12 cellular contexts compared by ENCODE assay signal in genomic region chr14:76951149-76951548, GRCh38.
DNase-seq lines count a peak whose midpoint lies in the region; ATAC-seq and TF ChIP-seq lines count a peak whose summit lies in the region.
"Had no signal": no experiment of that assay in that cellular context is flagged by ENCODE, and none has a peak within 500 bp of the region (broad histone marks: within the 10 kb centered on the region; RNA-seq: fewer than 3 reads in every experiment).

No MANE protein-coding gene starts in this region.

- peaks cover 49% of the 10 kb centered on the region for H3K4me1 Mint-ChIP-seq in activated T-cell treated with anti-CD3 and anti-CD28 coated beads, Interleukin-2, amount 50 U/mL, for 4 hours (ENCODE audit: low read depth)
- peaks cover 64% of the 10 kb centered on the region for H3K4me1 Mint-ChIP-seq in activated T-cell treated with anti-CD3 and anti-CD28 coated beads, Interleukin-2, amount 50 U/mL, for 24 hours (ENCODE audit: low read depth)
- H3K4me1 Mint-ChIP-seq in brain (peaks cover 86% of the 10 kb centered on the region), mesothelial cell of epicardium (peaks cover 78% of the 10 kb centered on the region)

- DNase-seq in activated T-cell treated with anti-CD3 and anti-CD28 coated beads, Interleukin-2, amount 50 U/mL, for 4 hours: no peak
- DNase-seq in activated T-cell treated with anti-CD3 and anti-CD28 coated beads, Interleukin-2, amount 50 U/mL, for 24 hours: no peak
- no peak for DNase-seq in mesothelial cell of epicardium (ENCODE audit: low spot score in 2 of 2, unreplicated experiment in 2 of 2)
- DNase-seq in thyroid gland: no peak
- no peak for DNase-seq in cerebellum (ENCODE audit: low spot score)
- no peak for DNase-seq in NCI-H526 (lab: John Stamatoyannopoulos, UW)
- no peak for DNase-seq in NCI-H1092 treated with DMSO at 0.1 percent for 48 hours (lab: John Stamatoyannopoulos, UW)
- DNase-seq: activated CD8-positive, alpha-beta memory T cell treated with anti-CD3 and anti-CD28 coated beads for 24 hours; mammary epithelial cell; retina had no signal

- H3K27me3 Mint-ChIP-seq in activated T-cell treated with anti-CD3 and anti-CD28 coated beads, Interleukin-2, amount 50 U/mL, for 4 hours (ENCODE audit: low read depth): no peaks in the 10 kb centered on the region
- no peaks in the 10 kb centered on the region for H3K27me3 Mint-ChIP-seq in activated T-cell treated with anti-CD3 and anti-CD28 coated beads, Interleukin-2, amount 50 U/mL, for 24 hours
- H3K27me3 Mint-ChIP-seq in brain (no peaks in the 10 kb centered on the region), mesothelial cell of epicardium (ENCODE audit: low read depth) (no peaks in the 10 kb centered on the region)

- peak overlapping the region; percentile 19 for H3K4me3 Mint-ChIP-seq in activated T-cell treated with anti-CD3 and anti-CD28 coated beads, Interleukin-2, amount 50 U/mL, for 4 hours
- H3K4me3 Mint-ChIP-seq in activated T-cell treated with anti-CD3 and anti-CD28 coated beads, Interleukin-2, amount 50 U/mL, for 24 hours: no peak overlapping the region
- H3K4me3 Mint-ChIP-seq in brain (peak overlapping the region in 2 of 5 experiments; percentile 3 to 42), mesothelial cell of epicardium (no peak overlapping the region)

- no peaks in the 10 kb centered on the region for H3K9me3 Mint-ChIP-seq in activated T-cell treated with anti-CD3 and anti-CD28 coated beads, Interleukin-2, amount 50 U/mL, for 4 hours
- no peaks in the 10 kb centered on the region for H3K9me3 Mint-ChIP-seq in activated T-cell treated with anti-CD3 and anti-CD28 coated beads, Interleukin-2, amount 50 U/mL, for 24 hours
- H3K9me3 Mint-ChIP-seq in brain (peaks cover 0 to 11% (median 0%) of the 10 kb centered on the region in 5 experiments), mesothelial cell of epicardium (no peaks in the 10 kb centered on the region)

- no peak for TF ChIP-seq POLR2A in thyroid gland (IDR thresholded peaks at IDR 0.05)

- H3K4me1 ChIP-seq in thyroid gland: peaks cover 62 to 77% of the 10 kb centered on the region in 2 donors

- H3K27ac Mint-ChIP-seq in activated T-cell treated with anti-CD3 and anti-CD28 coated beads, Interleukin-2, amount 50 U/mL, for 24 hours: no peak overlapping the region
- H3K27ac Mint-ChIP-seq in brain: peak overlapping the region; percentile 34 to 92 (median 86)
- H3K27ac Mint-ChIP-seq in mesothelial cell of epicardium: peak overlapping the region; percentile 95

- no peak for TF ChIP-seq CTCF in brain (conservative IDR thresholded peaks at IDR 0.05)
- no peak for TF ChIP-seq CTCF in mesothelial cell of epicardium (IDR thresholded peaks at IDR 0.05; ENCODE audit: unreplicated experiment)
- TF ChIP-seq CTCF in thyroid gland (IDR thresholded peaks at IDR 0.05): no peak

- no peak overlapping the region for H3K4me3 ChIP-seq in thyroid gland (replicated peaks in 1 of 3)
- H3K4me3 ChIP-seq: thoracic aorta had no signal

- no peaks in the 10 kb centered on the region for H3K36me3 ChIP-seq in thyroid gland
- H3K36me3 ChIP-seq: thoracic aorta had no signal

- ATAC-seq in activated T-cell treated with anti-CD3 and anti-CD28 coated beads, Interleukin-2, amount 50 U/mL, for 4 hours: no peak

- H3K27ac ChIP-seq in thyroid gland: peak overlapping the region in 2 of 3 donors; percentile 11 to 15

- intact Hi-C loops in thyroid gland (cut with DNase I): no loop called here

- no peaks in the 10 kb centered on the region for H3K36me3 Mint-ChIP-seq in activated T-cell treated with anti-CD3 and anti-CD28 coated beads, Interleukin-2, amount 50 U/mL, for 4 hours (ENCODE audit: insufficient read depth)
- no peaks in the 10 kb centered on the region for H3K36me3 Mint-ChIP-seq in activated T-cell treated with anti-CD3 and anti-CD28 coated beads, Interleukin-2, amount 50 U/mL, for 24 hours (ENCODE audit: low read depth)
- H3K36me3 Mint-ChIP-seq in brain (no peaks in the 10 kb centered on the region), mesothelial cell of epicardium (no peaks in the 10 kb centered on the region)

- H3K27me3 ChIP-seq in thyroid gland: no peaks in the 10 kb centered on the region

- 76 to 88% methylated on average over 5 to 8 of the region's 10 CpGs for WGBS in thyroid gland, 2 donors

- H3K9me3 ChIP-seq in thyroid gland: no peaks in the 10 kb centered on the region
- H3K9me3 ChIP-seq: thoracic aorta had no signal
